Comparison of ENCODE assay signal across 19 cellular contexts in genomic region chr18:36038102-36038663, GRCh38. TPM values are rescaled to one million over a fixed set of nuclear protein-coding genes. Genes with fewer than 3 reads are reported as not detected.
DNase-seq lines count a peak whose midpoint lies in the region; ATAC-seq, FAIRE-seq and TF ChIP-seq lines count a peak whose summit lies in the region.
"Had no signal": no experiment of that assay in that cellular context is flagged by ENCODE, and none has a peak within 500 bp of the region (broad histone marks: within the 10 kb centered on the region; RNA-seq: fewer than 3 reads in every experiment).

No MANE protein-coding gene starts in this region.

- H2BK5ac ChIP-seq in trophoblast cell (ENCODE audit: low read depth, low read length, poor library complexity) = no peak overlapping the region

- H4K8ac ChIP-seq in trophoblast cell (ENCODE audit: low read depth, low read length) = no peak overlapping the region

- no peaks in the 10 kb centered on the region for H3K9me2 ChIP-seq in GM23248 (ENCODE audit: insufficient read depth)

- H3K23ac ChIP-seq in trophoblast cell (ENCODE audit: low read length) = no peak overlapping the region

- H4K20me1 ChIP-seq in BLaER1 (peaks cover 43% of the 10 kb centered on the region), GM23248 (ENCODE audit: insufficient read depth) (0 out of 2 replicates have a peak, but pooled peaks cover 11% of the 10 kb centered on the region)

- no peak overlapping the region for H3K9ac ChIP-seq in BLaER1
- no peak overlapping the region for H3K9ac ChIP-seq in trophoblast cell (ENCODE audit: low read length)
- no peak overlapping the region for H3K9ac ChIP-seq in GM23248

- no peak overlapping the region for H3K4me3 ChIP-seq in A549
- peak overlapping the region; percentile 24; the same call in 1 of the 2 replicates for H3K4me3 ChIP-seq in BLaER1
- H3K4me3 ChIP-seq in trophoblast cell (ENCODE audit: low read depth, low read length) = no peak overlapping the region
- H3K4me3 ChIP-seq in GM23248 = no peak overlapping the region

- TF ChIP-seq POLR2A in A549 (IDR thresholded peaks at IDR 0.05; ENCODE audit: low read length) = no peak

- no peak overlapping the region for H3K18ac ChIP-seq in trophoblast cell (ENCODE audit: low read length)

- H3K27me3 ChIP-seq in BLaER1 (no peaks in the 10 kb centered on the region), trophoblast cell (ENCODE audit: insufficient read depth, low read length) (no peaks in the 10 kb centered on the region), GM23248 (replicated peaks; ENCODE audit: insufficient read depth) (no peaks in the 10 kb centered on the region)

- H4K91ac ChIP-seq in trophoblast cell (ENCODE audit: low read depth, low read length) = no peak overlapping the region

- 77% methylated on average over 3 of the region's 5 CpGs for WGBS in A549 (ENCODE audit: missing lambda C conversion rate)
- no CpG with 5 or more reads among the region's 5 CpGs for WGBS in trophoblast cell (ENCODE audit: extremely low coverage, insufficient coverage, insufficient read length)
- 96 to 98% methylated on average over 5 of the region's 5 CpGs for WGBS in GM23248 (ENCODE audit: low coverage in 1 of 2, low lambda C conversion rate in 2 of 2, missing lambda C conversion rate in 2 of 2), 2 experiments

- H3F3A ChIP-seq in GM23248 (ENCODE audit: insufficient read depth) = no peaks in the 10 kb centered on the region

- ATAC-seq in A549 = no peak
- ATAC-seq in GM18868 (IDR thresholded peaks at IDR 0.05; ENCODE audit: unreplicated experiment) = no peak

- POLR2A ChIA-PET in A549 (lab: Yijun Ruan, JAX) = no interaction called here

- in situ Hi-C loops in GM23248 (cut with MboI) = no loop called here

- CTCF ChIA-PET in A549 (lab: Yijun Ruan, JAX) = no interaction called here

- no peak overlapping the region for H3K14ac ChIP-seq in trophoblast cell (ENCODE audit: low read length)

- TF ChIP-seq EP300 in A549 (IDR thresholded peaks at IDR 0.05) = no peak

- H3K36me3 ChIP-seq in BLaER1 = peaks cover 48% of the 10 kb centered on the region
- H3K36me3 ChIP-seq in trophoblast cell (ENCODE audit: control insufficient read depth in 1 of 2, insufficient read depth in 2 of 2, low read length in 2 of 2) = peaks cover 6 to 7% of the 10 kb centered on the region in 2 experiments
- no peaks in the 10 kb centered on the region for H3K36me3 ChIP-seq in GM23248 (ENCODE audit: low read depth)

- H3K79me2 ChIP-seq in trophoblast cell (ENCODE audit: control insufficient read depth, insufficient read depth, low read length, poor library complexity) = no peaks in the 10 kb centered on the region
- peaks cover 99% of the 10 kb centered on the region for H3K79me2 ChIP-seq in GM23248 (ENCODE audit: insufficient read depth)

- FAIRE-seq in A549 (lab: Jason Lieb, UNC) = no peak
- FAIRE-seq: GM12891, GM18507, H1 had no signal

- H2BK120ac ChIP-seq in trophoblast cell (ENCODE audit: insufficient read depth, low read length, poor library complexity) = no peak overlapping the region

- H3K4me1 ChIP-seq in A549 (0 out of 3 replicates have a peak, but pooled peaks cover 3% of the 10 kb centered on the region), BLaER1 (no peaks in the 10 kb centered on the region), trophoblast cell (ENCODE audit: control insufficient read depth in 1 of 2, insufficient read depth in 2 of 2, low read length in 2 of 2) (no peaks in the 10 kb centered on the region), GM23248 (ENCODE audit: insufficient read depth) (peaks cover 11% of the 10 kb centered on the region)

- TF ChIP-seq CTCF in A549 (IDR thresholded peaks at IDR 0.05) = no peak

- H2BK12ac ChIP-seq in trophoblast cell (ENCODE audit: low read length) = no peak overlapping the region

- no peak overlapping the region for H3K4me2 ChIP-seq in A549
- no peak overlapping the region for H3K4me2 ChIP-seq in BLaER1
- no peak overlapping the region for H3K4me2 ChIP-seq in trophoblast cell (ENCODE audit: low read length)
- no peak overlapping the region for H3K4me2 ChIP-seq in GM23248 (ENCODE audit: unreplicated experiment)

- H3K4ac ChIP-seq in trophoblast cell (ENCODE audit: low read depth, low read length) = peak overlapping the region; percentile 21

- DNase-seq in A549 (ENCODE audit: low read depth in 1 of 2, low spot score in 1 of 2) (no peak), OCI-M1 (lab: John Stamatoyannopoulos, UW) (peak; percentile 1), trophoblast cell (no peak), GM23248 (no peak)
- no peak for DNase-seq in NK-92 treated with Interleukin-12 subunit alpha and Interleukin-12 subunit beta, amount 100 ng/mL, for 24 hours (lab: John Stamatoyannopoulos, UW)
- DNase-seq: C1 segment of cervical spinal cord; Calu3; CD4-positive, alpha-beta memory T cell; COR-L47; DMS53; DMS79 treated with DMSO at 0.1 percent for 48 hours; GF-D8; H7; HCEC 1CT had no signal

- no peak overlapping the region for H4K12ac ChIP-seq in trophoblast cell (ENCODE audit: low read depth, low read length)

- H3K9me3 ChIP-seq in A549 = peaks cover 14% of the 10 kb centered on the region; the same call in 1 of the 3 replicates
- H3K9me3 ChIP-seq in BLaER1 = peaks cover 58% of the 10 kb centered on the region
- H3K9me3 ChIP-seq in trophoblast cell (ENCODE audit: insufficient read depth, low read depth, low read length) = peaks cover 8% of the 10 kb centered on the region
- H3K9me3 ChIP-seq in GM23248 (ENCODE audit: low read depth) = no peaks in the 10 kb centered on the region

- no peak overlapping the region for H3K27ac ChIP-seq in A549
- H3K27ac ChIP-seq in BLaER1 = no peak overlapping the region
- H3K27ac ChIP-seq in trophoblast cell (ENCODE audit: low read depth, low read length) = no peak overlapping the region
- H3K27ac ChIP-seq in GM23248 = no peak overlapping the region

- H3K79me1 ChIP-seq in trophoblast cell (ENCODE audit: low read length) = no peaks in the 10 kb centered on the region

- TF ChIP-seq RAD21 in A549 (conservative IDR thresholded peaks at IDR 0.05 in 1 of 2, IDR thresholded peaks at IDR 0.05 in 1 of 2) = no peak

- H2AFZ ChIP-seq in trophoblast cell (ENCODE audit: insufficient read depth, low read length, poor library complexity) (no peak overlapping the region), GM23248 (no peak overlapping the region)

- H2AK5ac ChIP-seq in trophoblast cell (ENCODE audit: low read length) = no peak overlapping the region

TF ChIP-seq in A549, 52 proteins besides CTCF, POLR2A, EP300 and RAD21:
- peak; percentile 84 for TF ChIP-seq ZFP36 (IDR thresholded peaks at IDR 0.05; ENCODE audit: borderline replicate concordance, partially characterized antibody)
- no peak for TF ChIP-seq POLR2AphosphoS2 (conservative IDR thresholded peaks at IDR 0.05; ENCODE audit: low read length)

RNA-seq across cellular contexts. Expression of gene RPRD1A, which starts 29.2 kb away (rescaled TPM):
- polyA plus RNA-seq in A549 (2011; rRNA removed) (40.1 and 58.2 TPM in 2 replicates), A549 (2017; fragmentation: RNase III; extraction: RNeasy Plus Mini Kit Qiagen cat#74134 plus additional on column Dnase treatment) (25.8 to 26.5 TPM (median 26.0 TPM) in 3 replicates), GM23248 (2016; fragmentation: Nextera tagmentation; extraction: Ambion mirVana) (22.7 and 24.2 TPM in 2 replicates)
- polyA plus RNA-seq in A549 (2012; cell fraction: cytosol; rRNA removed) = 12.0 and 13.1 TPM in 2 replicates
- 15.1 and 16.6 TPM in 2 replicates for polyA plus RNA-seq in A549 (2012; cell fraction: nucleus; rRNA removed)
- polyA minus RNA-seq in A549 (2011; rRNA and poly(A)+ RNA removed) = 22.6 and 23.2 TPM in 2 replicates
- 33.6 and 36.5 TPM in 2 replicates for polyA plus RNA-seq in trophoblast cell (2013)
- total RNA-seq in GM23248 (2014; rRNA removed; shearing (Covaris generic)) = 39.7 and 45.8 TPM in 2 replicates
